Comparison of ENCODE assay signal across 20 cellular contexts in genomic region chr3:28134792-28135375, GRCh38.
"Had no signal": no experiment of that assay in that cellular context is flagged by ENCODE, and none has a peak within 500 bp of the region (broad histone marks: within the 10 kb centered on the region; RNA-seq: fewer than 3 reads in every experiment).

No MANE protein-coding gene starts in this region.

- H3K36me3 ChIP-seq: cardiac muscle cell, tibial artery, uterus had no signal

- H3K4me1 Mint-ChIP-seq: activated B cell treated with CpG ODN at 0.5 μM for 24 hours had no signal

- ATAC-seq: effector memory CD8-positive, alpha-beta T cell had no signal

- H3K9me3 Mint-ChIP-seq: activated B cell treated with CpG ODN at 0.5 μM for 24 hours; activated CD4-positive, alpha-beta memory T cell treated with anti-CD3 and anti-CD28 coated beads for 36 hours; activated T-helper 1 cell treated with anti-CD3 and anti-CD28 coated beads, Interleukin-12 subunit alpha, Interleukin-12 subunit beta, Interleukin-2, Interleukin-4 antibody, amounts not matched to agents 30 ng/mL and 10 ng/mL and 1 ng/mL, durations not matched to agents 14 hours and 24 hours and 36 hours; effector memory CD8-positive, alpha-beta T cell; nephron; T-helper 2 cell treated with Interferon-gamma antibody and Interleukin-4, amounts not matched to agents 5 μg/mL and 100 μg/mL, for 36 hours had no signal

- H3K27me3 ChIP-seq: cardiac muscle cell, tibial artery, uterus had no signal

- H3K27me3 Mint-ChIP-seq: activated B cell treated with CpG ODN at 0.5 μM for 24 hours; activated CD4-positive, alpha-beta memory T cell treated with anti-CD3 and anti-CD28 coated beads for 36 hours; activated naive CD8-positive, alpha-beta T cell; effector memory CD8-positive, alpha-beta T cell had no signal

- H3K36me3 Mint-ChIP-seq: activated CD4-positive, alpha-beta memory T cell treated with anti-CD3 and anti-CD28 coated beads for 36 hours; activated naive CD8-positive, alpha-beta T cell had no signal

- H3K9me3 ChIP-seq: tibial artery, uterus had no signal

- H3K4me3 ChIP-seq: cardiac muscle cell, tibial artery, uterus had no signal

- H3K27ac Mint-ChIP-seq: activated B cell treated with CpG ODN at 0.5 μM for 24 hours; activated CD4-positive, alpha-beta memory T cell treated with anti-CD3 and anti-CD28 coated beads for 36 hours; activated naive CD8-positive, alpha-beta T cell; activated T-helper 1 cell treated with anti-CD3 and anti-CD28 coated beads, Interleukin-12 subunit alpha, Interleukin-12 subunit beta, Interleukin-2, Interleukin-4 antibody, amounts not matched to agents 30 ng/mL and 10 ng/mL and 1 ng/mL, durations not matched to agents 14 hours and 24 hours and 36 hours; effector memory CD8-positive, alpha-beta T cell; T-helper 2 cell treated with Interferon-gamma antibody and Interleukin-4, amounts not matched to agents 5 μg/mL and 100 μg/mL, for 36 hours had no signal

- DNase-seq: activated B cell treated with CpG ODN at 0.5 μM for 24 hours; activated CD4-positive, alpha-beta memory T cell treated with anti-CD3 and anti-CD28 coated beads for 36 hours; activated CD4-positive, alpha-beta T cell treated with anti-CD3 and anti-CD28 coated beads for 4 hours; activated gamma-delta T cell treated with Interleukin-2 at 50 U/mL for 16 hours; activated T-cell treated with anti-CD3 and anti-CD28 coated beads for 4 hours; dermis blood vessel endothelial cell; effector memory CD8-positive, alpha-beta T cell; mesenchymal stem cell; nucleus accumbens; posterior cingulate gyrus; stimulated activated CD4-positive, alpha-beta T cell treated with anti-CD3 and anti-CD28 coated beads, Interleukin-2, amount 100 ng/mL, for 24 hours; stimulated activated naive CD4-positive, alpha-beta T cell treated with Interleukin-2 at 50 U/mL for 16 hours; substantia nigra; tibial artery; uterus had no signal

- H3K4me3 Mint-ChIP-seq: activated B cell treated with CpG ODN at 0.5 μM for 24 hours; activated CD4-positive, alpha-beta memory T cell treated with anti-CD3 and anti-CD28 coated beads for 36 hours; activated naive CD8-positive, alpha-beta T cell; activated T-helper 1 cell treated with anti-CD3 and anti-CD28 coated beads, Interleukin-12 subunit alpha, Interleukin-12 subunit beta, Interleukin-2, Interleukin-4 antibody, amounts not matched to agents 30 ng/mL and 10 ng/mL and 1 ng/mL, durations not matched to agents 14 hours and 24 hours and 36 hours; effector memory CD8-positive, alpha-beta T cell; nephron; T-helper 2 cell treated with Interferon-gamma antibody and Interleukin-4, amounts not matched to agents 5 μg/mL and 100 μg/mL, for 36 hours had no signal

- H3K27ac ChIP-seq: cardiac muscle cell, tibial artery, uterus had no signal

- H3K4me1 ChIP-seq: uterus had no signal
